8 cellular contexts compared by ENCODE assay signal in genomic region chr1:154955039-154955717, GRCh38. TPM values are rescaled to one million over a fixed set of nuclear protein-coding genes. Genes with fewer than 3 reads are reported as not detected.
A peak's percentile ranks its signal among the peaks of the same experiment; 100 is the strongest.
DNase-seq lines count a peak whose midpoint lies in the region; ATAC-seq and TF ChIP-seq lines count a peak whose summit lies in the region.

No MANE protein-coding gene starts in this region.

- peak overlapping the region; percentile 90 to 99 (median 95) for H3K27ac Mint-ChIP-seq in CD14-positive monocyte
- H3K27ac Mint-ChIP-seq in brain, result peak overlapping the region; percentile 88 to 98 (median 97)

- ATAC-seq in GM19468 (IDR thresholded peaks at IDR 0.05; ENCODE audit: extremely low read depth, unreplicated experiment) (peak; percentile 35), HG03039 (IDR thresholded peaks at IDR 0.05; ENCODE audit: unreplicated experiment) (no peak)

- H3K27me3 Mint-ChIP-seq in CD14-positive monocyte (ENCODE audit: low read depth in 3 of 3), result peaks cover 0 to 5% (median 1%) of the 10 kb centered on the region in 3 donors
- H3K27me3 Mint-ChIP-seq in brain, result no peaks in the 10 kb centered on the region

- intact Hi-C loops in CD14-positive monocyte (cut with micrococcal nuclease), result no loop called here

- H3K27me3 ChIP-seq in MG63, result no peaks in the 10 kb centered on the region

- peak overlapping the region; percentile 52 for H3K4me3 ChIP-seq in MG63

- DNase-seq in CD14-positive monocyte (ENCODE audit: low spot score) (no peak), MG63 (no peak), T1000 (lab: John Stamatoyannopoulos, UW) (peak; percentile 23), iris pigment epithelial cell (ENCODE audit: low read depth) (peak; percentile 89)
- DNase-seq in stimulated activated CD4-positive, alpha-beta T cell treated with anti-CD3 and anti-CD28 coated beads, Interleukin-12 subunit alpha, Interleukin-12 subunit beta, amount 100 ng/mL, for 4 hours, result peak; percentile 48

- no peaks in the 10 kb centered on the region for H3K9me3 ChIP-seq in MG63

- H3K4me1 Mint-ChIP-seq in CD14-positive monocyte (peaks cover 56% of the 10 kb centered on the region), brain (peaks cover 74% of the 10 kb centered on the region)

- TF ChIP-seq CTCF in CD14-positive monocyte (IDR thresholded peaks at IDR 0.05), result no peak
- no peak for TF ChIP-seq CTCF in brain (conservative IDR thresholded peaks at IDR 0.05)

- H3K9me3 Mint-ChIP-seq in CD14-positive monocyte (no peaks in the 10 kb centered on the region), brain (no peaks in the 10 kb centered on the region)

- H3K36me3 ChIP-seq in MG63, result peaks cover 15% of the 10 kb centered on the region

- H3K36me3 Mint-ChIP-seq in CD14-positive monocyte (peaks cover 24 to 32% of the 10 kb centered on the region in 2 donors), brain (peaks cover 8% of the 10 kb centered on the region)

- peak overlapping the region; percentile 94 to 99 for H3K4me3 Mint-ChIP-seq in CD14-positive monocyte
- H3K4me3 Mint-ChIP-seq in brain, result peak overlapping the region; percentile 88 to 95 (median 90)

RNA-seq across cellular contexts. Expression of gene PBXIP1, which starts 0.7 kb away (rescaled TPM):
- 10 to 100 TPM; 23.1 to 24.0 TPM for polyA plus RNA-seq in CD14-positive monocyte
- 6.9 and 16.0 TPM in 2 replicates for total RNA-seq in MG63 (2014; rRNA removed; shearing (Covaris generic); ENCODE audit: low replicate concordance)
- 117 TPM for polyA plus RNA-seq in brain (ENCODE audit: insufficient read depth, low read depth, low replicate concordance)

RNA-seq across cellular contexts. Expression of gene PYGO2, which starts 6.4 kb away (rescaled TPM):
- 10 to 100 TPM in 1 of 2 donors, 1 to 10 TPM in 1; 8.2 to 12.0 TPM for polyA plus RNA-seq in CD14-positive monocyte
- 10.3 and 16.2 TPM in 2 replicates for total RNA-seq in MG63 (2014; rRNA removed; shearing (Covaris generic); ENCODE audit: low replicate concordance)
- polyA plus RNA-seq in brain (ENCODE audit: insufficient read depth, low read depth, low replicate concordance), result 63.7 TPM

RNA-seq across cellular contexts. Expression of gene SHC1, which starts 15.4 kb away (rescaled TPM):
- polyA plus RNA-seq in CD14-positive monocyte (10 to 100 TPM; 26.7 to 31.5 TPM), brain (ENCODE audit: insufficient read depth, low read depth, low replicate concordance) (38.3 TPM)
- 140 and 175 TPM in 2 replicates for total RNA-seq in MG63 (2014; rRNA removed; shearing (Covaris generic); ENCODE audit: low replicate concordance)

RNA-seq across cellular contexts. Expression of gene PMVK, which starts 18.7 kb away (rescaled TPM):
- polyA plus RNA-seq in CD14-positive monocyte (10 to 100 TPM; 41.9 to 43.2 TPM), brain (ENCODE audit: insufficient read depth, low read depth, low replicate concordance) (102 TPM)
- total RNA-seq in MG63 (2014; rRNA removed; shearing (Covaris generic); ENCODE audit: low replicate concordance), result 68.7 and 77.6 TPM in 2 replicates

RNA-seq across cellular contexts. Expression of gene CKS1B, which starts 19.3 kb away (rescaled TPM):
- polyA plus RNA-seq in CD14-positive monocyte, result 10 to 100 TPM; 18.0 to 22.6 TPM
- 124 and 222 TPM in 2 replicates for total RNA-seq in MG63 (2014; rRNA removed; shearing (Covaris generic); ENCODE audit: low replicate concordance)
- 183 TPM for polyA plus RNA-seq in brain (ENCODE audit: insufficient read depth, low read depth, low replicate concordance)

Comparison
In these comparisons a context has a peak if more than half of its experiments do, and no peak if none do; other contexts are left out.
1. DNase-seq: peak in T1000 (single experiment), iris pigment epithelial cell (single experiment) and stimulated activated CD4-positive, alpha-beta T cell treated with anti-CD3 and anti-CD28 coated beads, Interleukin-12 subunit alpha, Interleukin-12 subunit beta, amount 100 ng/mL, for 4 hours (single experiment); none in CD14-positive monocyte (single experiment) and MG63 (single experiment).